ENCODE assay signal across 8 cellular contexts in the genomic region with DNA sequence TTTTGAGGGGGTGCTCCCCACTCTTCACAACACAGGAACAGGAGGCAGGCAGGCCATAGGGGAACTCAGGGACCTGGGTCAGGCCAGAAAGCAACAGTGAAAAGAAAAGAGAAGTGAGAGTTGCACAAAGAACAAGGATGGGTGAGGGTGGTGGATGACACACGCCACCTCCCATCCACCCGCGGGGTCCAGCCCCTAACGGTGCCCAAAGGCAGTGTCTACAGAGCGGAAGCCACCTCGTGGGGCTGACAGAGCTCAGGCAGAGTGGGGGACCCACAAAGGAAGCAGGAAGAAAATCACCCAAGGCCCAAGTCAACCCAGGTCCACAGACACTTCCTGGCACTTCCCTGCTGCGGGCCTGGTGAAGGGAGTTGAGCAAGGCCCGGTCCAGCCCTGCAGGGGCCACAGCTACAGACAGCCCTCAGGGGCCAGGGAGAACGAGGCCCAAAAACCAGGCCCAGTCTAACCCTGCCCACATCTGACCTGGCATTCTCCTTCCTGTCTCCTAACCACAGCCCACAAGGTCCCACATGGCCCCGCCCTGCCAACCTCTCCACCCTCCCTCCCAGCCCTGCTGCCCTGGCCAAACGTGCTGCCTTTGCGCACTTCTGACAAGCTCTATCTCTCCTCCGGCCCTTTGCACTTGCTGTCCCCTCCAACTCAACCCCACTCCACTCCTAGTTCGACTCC. TPM values are rescaled to one million over a fixed set of nuclear protein-coding genes. Genes with fewer than 3 reads are reported as not detected.
DNase-seq lines count a peak whose midpoint lies in the region; ATAC-seq, FAIRE-seq and TF ChIP-seq lines count a peak whose summit lies in the region.

No MANE protein-coding gene starts in this region.

- 70 to 87% (median 80%) methylated on average over 14 of the region's 14 CpGs for WGBS in ovary, 3 donors

- H3K4me3 ChIP-seq in dorsolateral prefrontal cortex, result no peak overlapping the region
- H3K4me3 ChIP-seq in ovary, result no peak overlapping the region

- DNase-seq in CD4-positive, alpha-beta T cell, result peak; percentile 38 to 72 (median 58)
- DNase-seq in dorsolateral prefrontal cortex, result peak in 1 of 10 donors; percentile 21
- DNase-seq in stimulated activated CD4-positive, alpha-beta T cell treated with anti-CD3 and anti-CD28 coated beads, Interleukin-1b, Interleukin-23, amount 100 ng/mL, for 24 hours (ENCODE audit: low read depth in 4 of 4, low spot score in 1 of 4), result peak in 3 of 4 experiments; percentile 21 to 51 (median 26)
- no peak for DNase-seq in HTR-8/SVneo (ENCODE audit: insufficient read length, low spot score)
- DNase-seq in ovary, result no peak

- TF ChIP-seq POLR2A in ovary (IDR thresholded peaks at IDR 0.05), result no peak

- no peaks in the 10 kb centered on the region for H3K27me3 ChIP-seq in CD4-positive, alpha-beta T cell (ENCODE audit: control insufficient read depth, insufficient read depth, low read length)
- no peaks in the 10 kb centered on the region for H3K27me3 ChIP-seq in dorsolateral prefrontal cortex
- no peaks in the 10 kb centered on the region for H3K27me3 ChIP-seq in ovary

- no peak for TF ChIP-seq EP300 in ovary (IDR thresholded peaks at IDR 0.05)

- peaks cover 1% of the 10 kb centered on the region for H3K4me1 ChIP-seq in ovary (ENCODE audit: insufficient read depth)

- POLR2A ChIA-PET in CD4-positive, alpha-beta T cell (lab: Charles Lee), result interaction anchor here (0.7 to 8.0 kb wide), 7 partner anchors 9 to 68 kb away, joined by 3 to 75 read pairs (median 6); partner anchors contain the start of gene HDAC11

- no peaks in the 10 kb centered on the region for H3K9me3 ChIP-seq in CD4-positive, alpha-beta T cell (ENCODE audit: control insufficient read depth, low read length)
- no peaks in the 10 kb centered on the region for H3K9me3 ChIP-seq in ovary

- H3K9me3 Mint-ChIP-seq in CD4-positive, alpha-beta T cell, result no peaks in the 10 kb centered on the region

- H3K36me3 Mint-ChIP-seq in CD4-positive, alpha-beta T cell (ENCODE audit: low read depth), result peaks cover 22% of the 10 kb centered on the region

- H3K27me3 Mint-ChIP-seq in CD4-positive, alpha-beta T cell, result no peaks in the 10 kb centered on the region

- peak; percentile 91 for ATAC-seq in CD4-positive, alpha-beta T cell (ENCODE audit: poor library complexity)
- peak; percentile 88 for ATAC-seq in GM19455 (IDR thresholded peaks at IDR 0.05; ENCODE audit: unreplicated experiment)
- peak; percentile 92 for ATAC-seq in HG03460 (IDR thresholded peaks at IDR 0.05; ENCODE audit: unreplicated experiment)

- peak overlapping the region; percentile 93 for H3K4me3 Mint-ChIP-seq in CD4-positive, alpha-beta T cell

- intact Hi-C loops in CD4-positive, alpha-beta T cell (cut with DNase I, micrococcal nuclease), result loop anchor here in 1 of 2 experiments (2.0 kb wide), 1 partner anchor 15 kb away; no protein-coding TSS in a partner anchor
- intact Hi-C loops in dorsolateral prefrontal cortex (cut with DNase I) (no loop called here), ovary (cut with DNase I) (no loop called here)

- FAIRE-seq in HTR-8/SVneo (lab: Jason Lieb, UNC), result no peak

- TF ChIP-seq CTCF in CD4-positive, alpha-beta T cell (IDR thresholded peaks at IDR 0.05), result no peak
- TF ChIP-seq CTCF in VCaP (conservative IDR thresholded peaks at IDR 0.05) (no peak), dorsolateral prefrontal cortex (IDR thresholded peaks at IDR 0.05 in 54 of 56, conservative IDR thresholded peaks at IDR 0.05 in 2 of 56; ENCODE audit: low read depth in 1 of 56, partially characterized antibody in 56 of 56) (no peak), ovary (IDR thresholded peaks at IDR 0.05) (no peak)

- H3K27ac Mint-ChIP-seq in CD4-positive, alpha-beta T cell, result peak overlapping the region; percentile 91

- peaks cover 63% of the 10 kb centered on the region for H3K4me1 Mint-ChIP-seq in CD4-positive, alpha-beta T cell (ENCODE audit: low read depth)

- no peaks in the 10 kb centered on the region for H3K36me3 ChIP-seq in ovary

- CTCF ChIA-PET in CD4-positive, alpha-beta T cell (lab: Charles Lee), result interaction anchor here (9.4 kb wide), 1 partner anchor 38 kb away, joined by 57 read pairs; no protein-coding TSS in a partner anchor

- peak overlapping the region; percentile 74 for H3K27ac ChIP-seq in CD4-positive, alpha-beta T cell (ENCODE audit: low read depth, low read length)
- peak overlapping the region; percentile 95 for H3K27ac ChIP-seq in VCaP
- peak overlapping the region in 51 of 59 donors; percentile 4 to 86 (median 59) for H3K27ac ChIP-seq in dorsolateral prefrontal cortex
- no peak overlapping the region for H3K27ac ChIP-seq in ovary

RNA-seq across cellular contexts. Expression of gene NUP210, which starts 5.9 kb away (rescaled TPM):
- 10 to 100 TPM; 82.0 to 83.5 TPM for total RNA-seq in CD4-positive, alpha-beta T cell
- total RNA-seq in dorsolateral prefrontal cortex (10 to 100 TPM; 10.9 to 21.6 (median 16.2) TPM), ovary (1 to 10 TPM; 1.4 to 5.6 (median 3.2) TPM)
- polyA plus RNA-seq in ovary, result 1 to 10 TPM; 1.6 to 5.8 TPM

Comparison
In these comparisons a context has a peak if more than half of its experiments do, and no peak if none do; other contexts are left out.
1. DNase-seq: peak in CD4-positive, alpha-beta T cell (10 of 10) and stimulated activated CD4-positive, alpha-beta T cell treated with anti-CD3 and anti-CD28 coated beads, Interleukin-1b, Interleukin-23, amount 100 ng/mL, for 24 hours (3 of 4); none in HTR-8/SVneo (single experiment) and ovary (0 of 5).
2. H3K27ac ChIP-seq: peak in CD4-positive, alpha-beta T cell (single experiment), VCaP (single experiment) and dorsolateral prefrontal cortex (51 of 59); none in ovary (0 of 2).
3. Peak in every context shown above with its lines, with median percentiles within 50 percentile points of each other: ATAC-seq.